Comparison of ENCODE assay signal across 1 cellular context in genomic region chr12:70383484-70383883, GRCh38.
TF ChIP-seq lines count a peak whose summit lies in the region.

No MANE protein-coding gene starts in this region.

TF ChIP-seq in HCT116, 20 proteins besides CTCF, POLR2A, EP300 and RAD21:
- TF ChIP-seq CEBPB (IDR thresholded peaks at IDR 0.05; ENCODE audit: low read depth) (0 out of 2 replicates have a peak, but pooled peaks have one; percentile 20), POLR2AphosphoS5 (IDR thresholded peaks at IDR 0.05; ENCODE audit: low read depth, low read length) (no peak), CBX3 (IDR thresholded peaks at IDR 0.05; ENCODE audit: low read depth) (no peak), SRF (IDR thresholded peaks at IDR 0.05; ENCODE audit: low read depth) (no peak), SIN3A (IDR thresholded peaks at IDR 0.05; ENCODE audit: low read depth) (no peak), MAX (IDR thresholded peaks at IDR 0.05) (no peak)
